Comparison of ENCODE assay signal across 23 cellular contexts in genomic region chr5:118165619-118166018, GRCh38.
"Had no signal": no experiment of that assay in that cellular context is flagged by ENCODE, and none has a peak within 500 bp of the region (broad histone marks: within the 10 kb centered on the region; RNA-seq: fewer than 3 reads in every experiment).

No MANE protein-coding gene starts in this region.

- H3K27me3 ChIP-seq: dorsolateral prefrontal cortex, esophagus muscularis mucosa, foreskin keratinocyte, gastroesophageal sphincter, heart left ventricle, hepatocyte had no signal

- H3K36me3 ChIP-seq: esophagus muscularis mucosa, gastroesophageal sphincter, heart left ventricle, left ventricle myocardium inferior, lower lobe of right lung had no signal

- H3K27ac ChIP-seq: coronary artery, dorsolateral prefrontal cortex, esophagus muscularis mucosa, foreskin keratinocyte, gastroesophageal sphincter, heart left ventricle, hepatocyte, left ventricle myocardium inferior, lower lobe of right lung had no signal

- H3K4me2 ChIP-seq: hepatocyte had no signal

- H3K36me3 Mint-ChIP-seq: immature natural killer cell, mesothelial cell of epicardium, naive B cell had no signal

- H3K9me3 Mint-ChIP-seq: mesothelial cell of epicardium had no signal

- H3K4me3 ChIP-seq: coronary artery, dorsolateral prefrontal cortex, esophagus muscularis mucosa, gastroesophageal sphincter, heart left ventricle, hepatocyte, left ventricle myocardium inferior, lower lobe of right lung, mucosa of descending colon had no signal

- DNase-seq: dermis blood vessel endothelial cell; dorsolateral prefrontal cortex; effector CD4-positive, alpha-beta T cell; effector memory CD4-positive, alpha-beta T cell; foreskin keratinocyte; heart left ventricle; hypothalamus; immature natural killer cell; islet precursor cell; kidney; kidney glomerular epithelial cell; left colon; left ventricle myocardium inferior; lower lobe of right lung; mesenchymal stem cell; mucosa of descending colon; naive B cell had no signal

- H3K4me3 Mint-ChIP-seq: immature natural killer cell, mesothelial cell of epicardium, naive B cell had no signal

- H3K27ac Mint-ChIP-seq: immature natural killer cell, mesothelial cell of epicardium had no signal

- H3K79me2 ChIP-seq: hepatocyte had no signal

- H3K27me3 Mint-ChIP-seq: naive B cell had no signal

- H2AFZ ChIP-seq: hepatocyte had no signal

- H3K4me1 ChIP-seq: foreskin keratinocyte, heart left ventricle, left ventricle myocardium inferior, lower lobe of right lung had no signal

- H3K9me3 ChIP-seq: esophagus muscularis mucosa, gastroesophageal sphincter, heart left ventricle, left ventricle myocardium inferior, lower lobe of right lung, mucosa of descending colon had no signal

- H3K4me1 Mint-ChIP-seq: immature natural killer cell, mesothelial cell of epicardium, naive B cell had no signal

- ATAC-seq: foreskin keratinocyte, gastroesophageal sphincter, heart left ventricle, left colon, left lobe of liver, lower lobe of right lung, mucosa of descending colon had no signal
